In the genomic region with DNA sequence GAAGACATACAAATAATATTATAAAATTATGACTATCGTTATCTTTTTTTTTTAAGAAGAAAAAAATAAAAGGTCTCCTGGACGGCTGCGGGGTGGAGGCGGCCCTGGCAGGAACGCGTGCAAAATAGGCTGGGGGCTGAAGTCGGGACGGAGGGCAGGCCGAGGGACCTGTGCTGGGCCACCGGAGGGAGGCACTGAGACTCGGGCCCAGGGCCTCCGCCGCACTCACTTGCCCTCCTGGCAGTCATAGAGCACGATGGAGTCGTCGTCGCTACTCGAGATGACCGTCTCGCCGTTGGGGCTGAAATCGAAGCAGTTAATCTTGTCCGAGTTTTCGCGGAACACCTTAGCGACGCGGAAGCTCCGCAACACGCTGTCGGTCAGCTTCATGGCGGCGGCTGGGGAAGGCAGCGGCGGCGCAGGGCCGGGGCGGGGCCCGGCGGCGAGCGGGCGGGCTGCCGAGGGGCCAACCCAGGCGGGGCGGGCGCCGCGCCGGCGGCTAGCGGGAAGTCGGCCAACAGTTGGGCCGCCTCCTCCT, we compare ENCODE assay signal across 8 cellular contexts. TPM values are rescaled to one million over a fixed set of nuclear protein-coding genes. Genes with fewer than 3 reads are reported as not detected.
DNase-seq lines count a peak whose midpoint lies in the region; ATAC-seq lines count a peak whose summit lies in the region.

No MANE protein-coding gene starts in this region.

- ATAC-seq in HG02840 (IDR thresholded peaks at IDR 0.05; ENCODE audit: low FRiP score, unreplicated experiment): peak; percentile 67
- peak; percentile 82 to 88 for ATAC-seq in left cardiac atrium

- peak overlapping the region; percentile 95 for H3K4me3 Mint-ChIP-seq in activated naive CD4-positive, alpha-beta T cell treated with anti-CD3 and anti-CD28 coated beads, Interleukin-2, amount 10 ng/mL, durations not matched to agents 7 days and 5 days

- intact Hi-C loops in left cardiac atrium (cut with DNase I): loop anchor here in 1 of 2 donors (5.0 kb wide), 2 partner anchors 36 to 276 kb away; no protein-coding TSS in a partner anchor

- H3K27me3 Mint-ChIP-seq in activated naive CD4-positive, alpha-beta T cell treated with anti-CD3 and anti-CD28 coated beads, Interleukin-2, amount 10 ng/mL, durations not matched to agents 7 days and 5 days: no peaks in the 10 kb centered on the region

- CTCF ChIA-PET in activated naive CD4-positive, alpha-beta T cell treated with anti-CD3 and anti-CD28 coated beads, Interleukin-2, amount 10 ng/mL, durations not matched to agents 7 days and 5 days (lab: Charles Lee): interaction anchor here (0.6 to 10.1 kb wide), 14 partner anchors 10 to 225 kb away, joined by 3 to 106 read pairs (median 6); a partner anchor contains a TSS

- peak in 3 of 4 experiments; percentile 71 to 77 (median 71) for DNase-seq in activated naive CD4-positive, alpha-beta T cell (lab: John Stamatoyannopoulos, UW)
- DNase-seq in activated naive CD4-positive, alpha-beta T cell treated with Interleukin-2 at 50 U/mL for 16 hours: no peak
- DNase-seq in NCI-H460 (ENCODE audit: extremely low read depth, low read depth) (peak; percentile 21), left cardiac atrium (peak; percentile 68), retina (peak; percentile 94), LoVo (ENCODE audit: low spot score) (no peak)
- peak; percentile 75 for DNase-seq in activated naive CD4-positive, alpha-beta T cell treated with anti-CD3 and anti-CD28 coated beads, Interleukin-2, amount 10 ng/mL, durations not matched to agents 7 days and 5 days

- H3K4me1 Mint-ChIP-seq in activated naive CD4-positive, alpha-beta T cell treated with anti-CD3 and anti-CD28 coated beads, Interleukin-2, amount 10 ng/mL, durations not matched to agents 7 days and 5 days: peaks cover 57% of the 10 kb centered on the region

- H3K9me3 Mint-ChIP-seq in activated naive CD4-positive, alpha-beta T cell treated with anti-CD3 and anti-CD28 coated beads, Interleukin-2, amount 10 ng/mL, durations not matched to agents 7 days and 5 days: no peaks in the 10 kb centered on the region

- peak overlapping the region; percentile 98 for H3K27ac Mint-ChIP-seq in activated naive CD4-positive, alpha-beta T cell treated with anti-CD3 and anti-CD28 coated beads, Interleukin-2, amount 10 ng/mL, durations not matched to agents 7 days and 5 days

- H3K36me3 Mint-ChIP-seq in activated naive CD4-positive, alpha-beta T cell treated with anti-CD3 and anti-CD28 coated beads, Interleukin-2, amount 10 ng/mL, durations not matched to agents 7 days and 5 days: peaks cover 52% of the 10 kb centered on the region

RNA-seq across cellular contexts. Expression of a gene that starts 0.4 kb away (rescaled TPM):
- total RNA-seq in NCI-H460 (2014; rRNA removed; shearing (Covaris generic)): 33.5 and 37.9 TPM in 2 replicates
- 13.0 and 21.0 TPM in 2 replicates for polyA plus RNA-seq in NCI-H460 (2014; cell fraction: nucleus; rRNA removed)
- 10 to 100 TPM; 57.6 to 65.5 TPM for total RNA-seq in left cardiac atrium

RNA-seq across cellular contexts. Expression of a gene that starts 9.6 kb away (rescaled TPM):
- 4.0 and 4.8 TPM in 2 replicates for total RNA-seq in NCI-H460 (2014; rRNA removed; shearing (Covaris generic))
- 22.9 and 26.4 TPM in 2 replicates for polyA plus RNA-seq in NCI-H460 (2014; cell fraction: nucleus; rRNA removed)
- 10 to 100 TPM; 10.4 to 13.5 TPM for total RNA-seq in left cardiac atrium

RNA-seq across cellular contexts. Expression of a gene that starts 32.5 kb away (rescaled TPM):
- total RNA-seq in NCI-H460 (2014; rRNA removed; shearing (Covaris generic)): 11.1 and 13.9 TPM in 2 replicates
- 22.9 and 23.0 TPM in 2 replicates for polyA plus RNA-seq in NCI-H460 (2014; cell fraction: nucleus; rRNA removed)
- 10 to 100 TPM; 11.8 to 17.4 TPM for total RNA-seq in left cardiac atrium

RNA-seq across cellular contexts. Expression of a gene that starts 38.1 kb away (rescaled TPM):
- 3.3 and 3.9 TPM in 2 replicates for total RNA-seq in NCI-H460 (2014; rRNA removed; shearing (Covaris generic))
- 5.6 and 6.5 TPM in 2 replicates for polyA plus RNA-seq in NCI-H460 (2014; cell fraction: nucleus; rRNA removed)
- 1 to 10 TPM; 3.3 to 4.4 TPM for total RNA-seq in left cardiac atrium

RNA-seq across cellular contexts. Expression of a gene that starts 39.1 kb away (rescaled TPM):
- 26.6 and 29.3 TPM in 2 replicates for total RNA-seq in NCI-H460 (2014; rRNA removed; shearing (Covaris generic))
- polyA plus RNA-seq in NCI-H460 (2014; cell fraction: nucleus; rRNA removed): 48.6 and 56.5 TPM in 2 replicates
- total RNA-seq in left cardiac atrium: 10 to 100 TPM; 45.9 to 51.7 TPM

Comparison
In these comparisons a context has a peak if more than half of its experiments do, and no peak if none do; other contexts are left out.
1. DNase-seq: peak in activated naive CD4-positive, alpha-beta T cell (3 of 4), NCI-H460 (single experiment), activated naive CD4-positive, alpha-beta T cell treated with anti-CD3 and anti-CD28 coated beads, Interleukin-2, amount 10 ng/mL, durations not matched to agents 7 days and 5 days (single experiment), left cardiac atrium (single experiment) and retina (single experiment); none in activated naive CD4-positive, alpha-beta T cell treated with Interleukin-2 at 50 U/mL for 16 hours (single experiment) and LoVo (single experiment).